22 cellular contexts compared by ENCODE assay signal in the genomic region with DNA sequence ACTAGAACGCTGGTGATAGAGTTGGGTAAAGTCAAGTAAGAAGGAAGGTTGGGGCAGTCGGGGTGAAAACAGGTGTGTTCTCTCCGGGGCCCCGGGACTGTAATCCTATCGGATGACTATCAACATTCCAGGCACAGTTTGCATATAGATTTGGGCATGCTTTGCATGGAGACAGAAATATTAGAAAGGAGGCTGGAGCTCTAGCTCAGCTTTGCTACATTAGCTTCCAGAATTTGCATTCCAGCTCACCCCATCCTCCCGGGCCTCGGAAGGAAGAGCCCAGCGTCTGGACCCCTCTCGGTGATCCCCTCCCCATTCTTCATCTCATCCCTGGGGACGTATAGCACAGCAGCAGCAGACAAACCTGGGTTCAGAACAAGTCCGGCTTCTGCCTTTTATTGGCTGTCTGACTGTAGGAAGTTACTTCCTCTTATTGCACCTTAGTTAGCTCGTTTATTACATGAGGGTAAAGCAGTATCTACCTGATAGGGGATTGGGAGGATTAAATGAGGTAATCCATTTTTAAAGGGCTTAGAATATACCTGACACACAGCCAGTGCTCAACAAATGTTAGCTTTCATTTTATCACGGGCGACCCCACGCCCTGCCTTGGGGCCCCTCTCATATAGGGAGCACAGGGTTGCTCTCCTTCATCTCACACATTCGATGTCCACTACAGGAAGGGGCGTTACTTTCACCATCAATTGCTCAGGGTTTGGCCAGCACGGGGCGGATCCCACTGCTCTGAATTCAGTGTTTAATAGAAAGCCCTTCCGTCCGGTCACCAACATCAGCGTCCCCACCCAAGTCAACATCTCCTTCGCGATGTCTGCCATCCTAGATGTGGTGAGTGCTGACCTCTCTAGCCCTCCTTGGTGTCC. TPM values are rescaled to one million over a fixed set of nuclear protein-coding genes. Genes with fewer than 3 reads are reported as not detected.
A peak's percentile ranks its signal among the peaks of the same experiment; 100 is the strongest.
DNase-seq lines count a peak whose midpoint lies in the region; ATAC-seq, FAIRE-seq and TF ChIP-seq lines count a peak whose summit lies in the region.
"Had no signal": no experiment of that assay in that cellular context is flagged by ENCODE, and none has a peak within 500 bp of the region (broad histone marks: within the 10 kb centered on the region; RNA-seq: fewer than 3 reads in every experiment).

No MANE protein-coding gene starts in this region.

- no peak for TF ChIP-seq POLR2A in A549 (IDR thresholded peaks at IDR 0.05; ENCODE audit: low read length)

- H3K4me3 Mint-ChIP-seq in osteocyte (ENCODE audit: unreplicated experiment) = no peak overlapping the region
- H3K4me3 Mint-ChIP-seq in activated T-helper 17 cell treated with anti-CD3 and anti-CD28 coated beads, Interleukin-2, amount 50 U/mL, for 72 hours = no peak overlapping the region
- H3K4me3 Mint-ChIP-seq: CD14-positive monocyte, H9, T-cell had no signal

- peak overlapping the region; percentile 8; the same call in 1 of the 3 replicates for H3K4me2 ChIP-seq in A549

- peaks cover 14% of the 10 kb centered on the region for H3K27me3 Mint-ChIP-seq in osteocyte (ENCODE audit: unreplicated experiment)
- H3K27me3 Mint-ChIP-seq in activated T-helper 17 cell treated with anti-CD3 and anti-CD28 coated beads, Interleukin-2, amount 50 U/mL, for 72 hours = no peaks in the 10 kb centered on the region
- H3K27me3 Mint-ChIP-seq: IgD-negative memory B cell had no signal

- ATAC-seq in A549 (peak in 1 of 2 experiments; percentile 28; a peak in 2 of 6 replicates), GM19467 (IDR thresholded peaks at IDR 0.05; ENCODE audit: unreplicated experiment) (no peak)
- ATAC-seq in stimulated activated naive CD8-positive, alpha-beta T cell treated with anti-CD3 and anti-CD28 coated beads, Interleukin-15, Interleukin-2, amounts not matched to agents 100 U/mL and 50 U/mL, for 24 hours = no peak
- no peak for ATAC-seq in activated T-helper 17 cell treated with anti-CD3 and anti-CD28 coated beads, Interleukin-2, amount 50 U/mL, for 72 hours (replicated peaks)
- ATAC-seq: Right ventricle myocardium inferior, T-cell had no signal

- 41% methylated on average over 24 of the region's 24 CpGs for WGBS in A549 (ENCODE audit: missing lambda C conversion rate)

- POLR2A ChIA-PET in A549 (lab: Yijun Ruan, JAX) = no interaction called here
- POLR2A ChIA-PET in HEK293 (lab: Yijun Ruan, JAX) = no interaction called here

- CTCF ChIA-PET in A549 (lab: Yijun Ruan, JAX) = interaction anchor here (1.3 kb wide), 1 partner anchor 12 kb away, joined by 3 read pairs; no protein-coding TSS in a partner anchor
- CTCF ChIA-PET in HEK293 (lab: Yijun Ruan, JAX) = no interaction called here

- H3K27ac Mint-ChIP-seq in osteocyte (ENCODE audit: unreplicated experiment) = no peak overlapping the region
- H3K27ac Mint-ChIP-seq in activated T-helper 17 cell treated with anti-CD3 and anti-CD28 coated beads, Interleukin-2, amount 50 U/mL, for 72 hours = no peak overlapping the region
- H3K27ac Mint-ChIP-seq: CD14-positive monocyte, IgD-negative memory B cell, T-cell had no signal

- H3K27ac ChIP-seq in A549 (no peak overlapping the region), HEK293 (ENCODE audit: extremely low read depth, low read depth, low read length) (no peak overlapping the region)
- H3K27ac ChIP-seq: Peyer's patch, SK-N-MC had no signal

- TF ChIP-seq EP300 in A549 (IDR thresholded peaks at IDR 0.05) = no peak

- TF ChIP-seq CTCF in A549 (IDR thresholded peaks at IDR 0.05) (no peak), HEK293 (tag by site-specific recombination; IDR thresholded peaks at IDR 0.05) (no peak), osteocyte (IDR thresholded peaks at IDR 0.05) (no peak)

- DNase-seq in A549 (ENCODE audit: low read depth in 1 of 2, low spot score in 1 of 2) (no peak), NCI-H82 treated with DMSO at 0.1 percent for 48 hours (lab: John Stamatoyannopoulos, UW; ENCODE audit: unreplicated experiment) (peak; percentile 35), iPS-NIHi11 (ENCODE audit: low spot score) (peak; percentile 29), osteocyte (ENCODE audit: extremely low spot score, unreplicated experiment) (no peak)
- no peak for DNase-seq in stimulated activated naive CD8-positive, alpha-beta T cell treated with anti-CD3 and anti-CD28 coated beads, Interleukin-15, Interleukin-2, amounts not matched to agents 100 U/mL and 50 U/mL, for 24 hours
- DNase-seq: ACHN, AML-193, H9, NCI-H1092 treated with DMSO at 0.1 percent for 48 hours, NCI-H345, NCI-H69, Peyer's patch, T-cell had no signal

- no peak for FAIRE-seq in A549 (lab: Jason Lieb, UNC)
- FAIRE-seq: GM19239, HTR-8/SVneo had no signal

- no peaks in the 10 kb centered on the region for H3K9me3 Mint-ChIP-seq in osteocyte (ENCODE audit: unreplicated experiment)
- no peaks in the 10 kb centered on the region for H3K9me3 Mint-ChIP-seq in activated T-helper 17 cell treated with anti-CD3 and anti-CD28 coated beads, Interleukin-2, amount 50 U/mL, for 72 hours
- H3K9me3 Mint-ChIP-seq: H9, IgD-negative memory B cell, T-cell had no signal

- H3K9me3 ChIP-seq in A549 = no peaks in the 10 kb centered on the region
- no peaks in the 10 kb centered on the region for H3K9me3 ChIP-seq in HEK293 (ENCODE audit: control insufficient read depth, insufficient read depth, low read depth, low read length)
- H3K9me3 ChIP-seq: Peyer's patch had no signal

- H3K4me1 Mint-ChIP-seq in osteocyte (ENCODE audit: unreplicated experiment) = peaks cover 16% of the 10 kb centered on the region
- H3K4me1 Mint-ChIP-seq in activated T-helper 17 cell treated with anti-CD3 and anti-CD28 coated beads, Interleukin-2, amount 50 U/mL, for 72 hours = no peaks in the 10 kb centered on the region
- H3K4me1 Mint-ChIP-seq: CD14-positive monocyte, H9, T-cell had no signal

- no peak for TF ChIP-seq RAD21 in A549 (conservative IDR thresholded peaks at IDR 0.05 in 1 of 2, IDR thresholded peaks at IDR 0.05 in 1 of 2)

- H3K4me3 ChIP-seq in A549 (no peak overlapping the region), HEK293 (ENCODE audit: low read depth, low read length) (no peak overlapping the region)
- H3K4me3 ChIP-seq: Peyer's patch, SK-N-MC had no signal

- no peaks in the 10 kb centered on the region for H3K4me1 ChIP-seq in A549
- H3K4me1 ChIP-seq in HEK293 (ENCODE audit: control insufficient read depth, insufficient read depth, low read length) = no peaks in the 10 kb centered on the region
- H3K4me1 ChIP-seq: Peyer's patch had no signal

- H3K36me3 ChIP-seq in HEK293 (ENCODE audit: control insufficient read depth in 2 of 2, insufficient read depth in 1 of 2, low read length in 2 of 2) = no peaks in the 10 kb centered on the region
- H3K36me3 ChIP-seq: Peyer's patch had no signal

- no peaks in the 10 kb centered on the region for H3K36me3 Mint-ChIP-seq in osteocyte (ENCODE audit: unreplicated experiment)
- H3K36me3 Mint-ChIP-seq in activated T-helper 17 cell treated with anti-CD3 and anti-CD28 coated beads, Interleukin-2, amount 50 U/mL, for 72 hours (ENCODE audit: low read depth) = no peaks in the 10 kb centered on the region
- H3K36me3 Mint-ChIP-seq: CD14-positive monocyte, IgD-negative memory B cell, T-cell had no signal

TF ChIP-seq in A549, 52 proteins besides CTCF, POLR2A, EP300 and RAD21 (continues in another document):
- TF ChIP-seq CHD4 (IDR thresholded peaks at IDR 0.05; ENCODE audit: borderline replicate concordance) (no peak), CBX8 (IDR thresholded peaks at IDR 0.05) (no peak)

TF ChIP-seq in HEK293, 187 proteins besides CTCF, POLR2A, EP300 and RAD21 (continues in another document):
- TF ChIP-seq YY2 (tag by site-specific recombination; IDR thresholded peaks at IDR 0.05) (no peak), GLI4 (tag by site-specific recombination; IDR thresholded peaks at IDR 0.05) (no peak), ZNF248 (tag by site-specific recombination; IDR thresholded peaks at IDR 0.05) (no peak), ZNF585B (tag by site-specific recombination; IDR thresholded peaks at IDR 0.05) (0 out of 2 replicates have a peak, but pooled peaks have one; percentile 17), ZNF473 (tag by site-specific recombination; IDR thresholded peaks at IDR 0.05) (no peak)

RNA-seq across cellular contexts. Expression of a gene that starts 3.2 kb away (rescaled TPM):
- polyA plus RNA-seq in A549 (2011; rRNA removed) (not detected in 2 replicates), A549 (2017; fragmentation: RNase III; extraction: RNeasy Plus Mini Kit Qiagen cat#74134 plus additional on column Dnase treatment) (not detected in 3 replicates)
- polyA plus RNA-seq in A549 (2012; cell fraction: cytosol; rRNA removed) = not detected in 2 replicates
- not detected in 2 replicates for polyA plus RNA-seq in A549 (2012; cell fraction: nucleus; rRNA removed)
- not detected in 2 replicates for polyA minus RNA-seq in A549 (2011; rRNA and poly(A)+ RNA removed)
- total RNA-seq in osteocyte = not detected in 2 replicates
- not detected for total RNA-seq in activated T-helper 17 cell treated with anti-CD3 and anti-CD28 coated beads, Interleukin-2, amount 50 U/mL, for 72 hours
- total RNA-seq: H9, Right ventricle myocardium inferior, T-cell had no signal
- polyA plus RNA-seq: CD14-positive monocyte, IgD-negative memory B cell had no signal

RNA-seq across cellular contexts. Expression of a gene that starts 35.1 kb away (rescaled TPM):
- polyA plus RNA-seq in A549 (2011; rRNA removed) = 32.7 and 33.9 TPM in 2 replicates
- 31.0 and 32.0 TPM in 2 replicates for polyA plus RNA-seq in A549 (2012; cell fraction: cytosol; rRNA removed)
- 53.8 and 60.2 TPM in 2 replicates for polyA plus RNA-seq in A549 (2012; cell fraction: nucleus; rRNA removed)
- polyA plus RNA-seq in A549 (2017; fragmentation: RNase III; extraction: RNeasy Plus Mini Kit Qiagen cat#74134 plus additional on column Dnase treatment) = 29.8 to 32.5 TPM (median 32.1 TPM) in 3 replicates
- polyA minus RNA-seq in A549 (2011; rRNA and poly(A)+ RNA removed) = 29.7 and 30.8 TPM in 2 replicates
- total RNA-seq in osteocyte = 30.3 and 30.4 TPM in 2 replicates
- total RNA-seq in activated T-helper 17 cell treated with anti-CD3 and anti-CD28 coated beads, Interleukin-2, amount 50 U/mL, for 72 hours = 10 to 100 TPM; 48.7 to 64.6 TPM

RNA-seq across cellular contexts. Expression of a gene that starts 47.2 kb away (rescaled TPM):
- polyA plus RNA-seq in A549 (2011; rRNA removed) (not detected in 2 replicates), A549 (2017; fragmentation: RNase III; extraction: RNeasy Plus Mini Kit Qiagen cat#74134 plus additional on column Dnase treatment) (not detected in 3 replicates)
- polyA plus RNA-seq in A549 (2012; cell fraction: cytosol; rRNA removed) = not detected in 2 replicates
- not detected in 2 replicates for polyA plus RNA-seq in A549 (2012; cell fraction: nucleus; rRNA removed)
- not detected in 2 replicates for polyA minus RNA-seq in A549 (2011; rRNA and poly(A)+ RNA removed)
- not detected in 2 replicates for total RNA-seq in osteocyte
- not detected for total RNA-seq in activated T-helper 17 cell treated with anti-CD3 and anti-CD28 coated beads, Interleukin-2, amount 50 U/mL, for 72 hours
- total RNA-seq: H9, Peyer's patch, Right ventricle myocardium inferior, T-cell had no signal
- polyA plus RNA-seq: CD14-positive monocyte, IgD-negative memory B cell had no signal

RNA-seq across cellular contexts. Expression of a gene that starts 55.1 kb away (rescaled TPM):
- polyA plus RNA-seq in A549 (2011; rRNA removed) = 14.1 and 17.7 TPM in 2 replicates
- 17.9 and 23.2 TPM in 2 replicates for polyA plus RNA-seq in A549 (2012; cell fraction: cytosol; rRNA removed)
- polyA plus RNA-seq in A549 (2012; cell fraction: nucleus; rRNA removed) = 75.3 and 93.6 TPM in 2 replicates
- polyA plus RNA-seq in A549 (2017; fragmentation: RNase III; extraction: RNeasy Plus Mini Kit Qiagen cat#74134 plus additional on column Dnase treatment) = 23.6 to 24.4 TPM (median 23.9 TPM) in 3 replicates
- polyA minus RNA-seq in A549 (2011; rRNA and poly(A)+ RNA removed) = 22.2 and 29.2 TPM in 2 replicates
- total RNA-seq in osteocyte = 110 and 121 TPM in 2 replicates
- total RNA-seq in activated T-helper 17 cell treated with anti-CD3 and anti-CD28 coated beads, Interleukin-2, amount 50 U/mL, for 72 hours = 10 to 100 TPM; 40.3 to 42.5 TPM

Comparison
In these comparisons a context has a peak if more than half of its experiments do, and no peak if none do; other contexts are left out.
1. DNase-seq: peak in NCI-H82 treated with DMSO at 0.1 percent for 48 hours (single experiment) and iPS-NIHi11 (single experiment); none in A549 (0 of 2), osteocyte (single experiment) and stimulated activated naive CD8-positive, alpha-beta T cell treated with anti-CD3 and anti-CD28 coated beads, Interleukin-15, Interleukin-2, amounts not matched to agents 100 U/mL and 50 U/mL, for 24 hours (single experiment).